ENCODE assay signal across 6 cellular contexts in the genomic region with DNA sequence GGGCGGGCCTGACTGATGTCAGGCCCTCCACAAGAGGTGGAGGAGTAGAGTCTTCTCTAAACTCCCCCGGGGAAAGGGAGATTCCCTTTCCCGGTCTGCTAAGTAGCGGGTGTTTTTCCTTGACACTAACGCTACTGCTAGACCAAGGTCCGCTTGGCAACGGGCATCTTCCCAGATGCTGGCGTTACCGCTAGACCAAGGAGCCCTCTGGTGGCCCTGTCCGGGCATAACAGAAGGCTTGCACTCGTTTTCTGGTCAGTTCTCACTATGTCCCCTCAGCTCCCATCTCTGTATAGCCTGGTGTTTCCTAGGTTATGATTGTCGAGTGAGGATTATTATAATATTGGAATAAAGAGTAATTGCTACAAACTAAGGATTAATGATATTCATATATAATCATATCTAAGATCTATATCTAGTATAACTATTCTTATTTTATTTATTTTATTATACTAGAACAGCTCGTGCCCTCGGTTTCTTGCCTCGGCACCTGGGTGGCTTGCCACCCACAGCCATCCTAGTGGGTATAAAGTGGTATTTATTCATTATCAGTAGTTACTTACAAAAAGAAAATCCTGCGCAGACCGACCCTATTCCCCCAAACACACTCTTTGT. TPM values are rescaled to one million over a fixed set of nuclear protein-coding genes. Genes with fewer than 3 reads are reported as not detected.
DNase-seq lines count a peak whose midpoint lies in the region; ATAC-seq and TF ChIP-seq lines count a peak whose summit lies in the region.
"Not testable (repeated sequence)": the region's sequence is repeated elsewhere in the genome, so short reads cannot be mapped to it uniquely, and the experiment has no call there.

No MANE protein-coding gene starts in this region.

- H4K8ac ChIP-seq in trophoblast cell (ENCODE audit: low read depth, low read length) = not testable (repeated sequence)

- H3K9ac ChIP-seq in trophoblast cell (ENCODE audit: low read length) = not testable (repeated sequence)

- not testable (repeated sequence) for H3K79me1 ChIP-seq in trophoblast cell (ENCODE audit: low read length)

- not testable (repeated sequence) for H3K4ac ChIP-seq in trophoblast cell (ENCODE audit: low read depth, low read length)

- ATAC-seq in Panc1; Right ventricle myocardium superior (ENCODE audit: poor library complexity): not testable (repeated sequence)

- not testable (repeated sequence) for H3K79me2 ChIP-seq in trophoblast cell (ENCODE audit: control insufficient read depth, insufficient read depth, low read length, poor library complexity)

- CTCF ChIA-PET in Panc1 (lab: Charles Lee) = interaction anchor here (0.6 to 0.8 kb wide), 3 partner anchors 13 to 43 kb away, joined by 3 to 9 read pairs (median 3); no protein-coding TSS in a partner anchor

- H3K14ac ChIP-seq in trophoblast cell (ENCODE audit: low read length) = not testable (repeated sequence)

- not testable (repeated sequence) for H3K4me3 ChIP-seq in BE2C (ENCODE audit: low read depth, low read length); Panc1 (ENCODE audit: low read depth in 2 of 2, low read length in 2 of 2); trophoblast cell (ENCODE audit: low read depth, low read length)

- WGBS in trophoblast cell (ENCODE audit: extremely low coverage, insufficient coverage, insufficient read length) = no CpG with 5 or more reads among the region's 17 CpGs

- not testable (repeated sequence) for H2BK12ac ChIP-seq in trophoblast cell (ENCODE audit: low read length)

- not testable (repeated sequence) for H2AK5ac ChIP-seq in trophoblast cell (ENCODE audit: low read length)

- peak; percentile 71 for TF ChIP-seq CTCF in BE2C (IDR thresholded peaks at IDR 0.05; ENCODE audit: low read depth, low read length)
- peak; percentile 90 for TF ChIP-seq CTCF in Panc1 (IDR thresholded peaks at IDR 0.05)

- not testable (repeated sequence) for H2BK120ac ChIP-seq in trophoblast cell (ENCODE audit: insufficient read depth, low read length, poor library complexity)

- peak; percentile 79 for DNase-seq in BE2C
- DNase-seq in HUDEP-2 (lab: John Stamatoyannopoulos, UW; ENCODE audit: unreplicated experiment in 76 of 76) = peak in 45 of 76 experiments; percentile 4 to 60 (median 27)
- peak; percentile 47 for DNase-seq in Panc1 (ENCODE audit: low read depth, low spot score)
- DNase-seq in amniotic epithelial cell (ENCODE audit: low read depth) = peak; percentile 70
- DNase-seq in Right ventricle myocardium superior = peak; percentile 79
- DNase-seq in trophoblast cell = peak; percentile 70 to 78

- not testable (repeated sequence) for H3K4me1 ChIP-seq in BE2C; Panc1 (ENCODE audit: control insufficient read depth, insufficient read depth, low read length); trophoblast cell (ENCODE audit: control insufficient read depth in 1 of 2, insufficient read depth in 2 of 2, low read length in 2 of 2)

- in situ Hi-C loops in Panc1 (cut with HindIII; ENCODE audit: low pct_unique_long_range_greater_than_20kb, low sequenced_read_pairs) = not testable (repeated sequence)

- H2AFZ ChIP-seq in trophoblast cell (ENCODE audit: insufficient read depth, low read length, poor library complexity) = not testable (repeated sequence)

- H3K27ac ChIP-seq in Panc1 (ENCODE audit: low read length); trophoblast cell (ENCODE audit: low read depth, low read length): not testable (repeated sequence)

- not testable (repeated sequence) for H4K12ac ChIP-seq in trophoblast cell (ENCODE audit: low read depth, low read length)

- H3K4me2 ChIP-seq in trophoblast cell (ENCODE audit: low read length) = not testable (repeated sequence)

- H3K36me3 ChIP-seq in BE2C (peaks cover 89% of the 10 kb centered on the region), Panc1 (ENCODE audit: control insufficient read depth, insufficient read depth, low read length) (peaks cover 22% of the 10 kb centered on the region), trophoblast cell (ENCODE audit: control insufficient read depth in 1 of 2, insufficient read depth in 2 of 2, low read length in 2 of 2) (peaks cover 72 to 79% of the 10 kb centered on the region in 2 experiments)

- not testable (repeated sequence) for H3K27me3 ChIP-seq in BE2C; Panc1 (ENCODE audit: control insufficient read depth, insufficient read depth, low read length); trophoblast cell (ENCODE audit: insufficient read depth, low read length)

- H2BK5ac ChIP-seq in trophoblast cell (ENCODE audit: low read depth, low read length, poor library complexity) = not testable (repeated sequence)

- H3K18ac ChIP-seq in trophoblast cell (ENCODE audit: low read length) = not testable (repeated sequence)

- H3K9me3 ChIP-seq in BE2C; Panc1 (ENCODE audit: control insufficient read depth, insufficient read depth, low read depth, low read length); trophoblast cell (ENCODE audit: insufficient read depth, low read depth, low read length): not testable (repeated sequence)

- not testable (repeated sequence) for H3K23ac ChIP-seq in trophoblast cell (ENCODE audit: low read length)

- BruUV-seq in Panc1 (replicated peaks; lab: Mats Ljungman, UMichigan) = not testable (repeated sequence)

- not testable (repeated sequence) for H4K91ac ChIP-seq in trophoblast cell (ENCODE audit: low read depth, low read length)

- intact Hi-C loops in Panc1 (cut with micrococcal nuclease; ENCODE audit: unreplicated experiment); Right ventricle myocardium superior (cut with DNase I): not testable (repeated sequence)

- POLR2A ChIA-PET in Panc1 (lab: Charles Lee) = not testable (repeated sequence)

RNA-seq across cellular contexts. Expression of a gene that starts 6.9 kb away (rescaled TPM):
- polyA plus RNA-seq in BE2C (2012; ENCODE audit: insufficient read depth, insufficient read length, low read depth) = 516 TPM
- total RNA-seq in Panc1 (2021; ENCODE audit: unreplicated experiment) (179 TPM), Right ventricle myocardium superior (31.5 TPM)
- 225 TPM for polyA plus RNA-seq in Panc1 (2012; ENCODE audit: insufficient read length)
- polyA plus RNA-seq in trophoblast cell (2013) = 126 and 130 TPM in 2 replicates

RNA-seq across cellular contexts. Expression of a gene that starts 7.2 kb away (rescaled TPM):
- 483 TPM for polyA plus RNA-seq in BE2C (2012; ENCODE audit: insufficient read depth, insufficient read length, low read depth)
- 147 TPM for total RNA-seq in Panc1 (2021; ENCODE audit: unreplicated experiment)
- polyA plus RNA-seq in Panc1 (2012; ENCODE audit: insufficient read length) = 442 TPM
- total RNA-seq in Right ventricle myocardium superior = 97.7 TPM
- polyA plus RNA-seq in trophoblast cell (2013) = 102 and 109 TPM in 2 replicates

RNA-seq across cellular contexts. Expression of a gene that starts 23.0 kb away (rescaled TPM):
- polyA plus RNA-seq in BE2C (2012; ENCODE audit: insufficient read depth, insufficient read length, low read depth) = 22.4 TPM
- total RNA-seq in Panc1 (2021; ENCODE audit: unreplicated experiment) (15.0 TPM), Right ventricle myocardium superior (3.0 TPM)
- 13.8 TPM for polyA plus RNA-seq in Panc1 (2012; ENCODE audit: insufficient read length)
- polyA plus RNA-seq in trophoblast cell (2013) = 3.7 and 4.0 TPM in 2 replicates

RNA-seq across cellular contexts. Expression of a gene that starts 23.1 kb away (rescaled TPM):
- polyA plus RNA-seq in BE2C (2012; ENCODE audit: insufficient read depth, insufficient read length, low read depth) = 133 TPM
- total RNA-seq in Panc1 (2021; ENCODE audit: unreplicated experiment) (57.0 TPM), Right ventricle myocardium superior (19.9 TPM)
- polyA plus RNA-seq in Panc1 (2012; ENCODE audit: insufficient read length) = 44.8 TPM
- polyA plus RNA-seq in trophoblast cell (2013) = 61.2 and 66.0 TPM in 2 replicates

RNA-seq across cellular contexts. Expression of a gene that starts 41.1 kb away (rescaled TPM):
- 38.0 TPM for polyA plus RNA-seq in BE2C (2012; ENCODE audit: insufficient read depth, insufficient read length, low read depth)
- total RNA-seq in Panc1 (2021; ENCODE audit: unreplicated experiment) (266 TPM), Right ventricle myocardium superior (40.6 TPM)
- 692 TPM for polyA plus RNA-seq in Panc1 (2012; ENCODE audit: insufficient read length)
- polyA plus RNA-seq in trophoblast cell (2013) = 131 TPM in 2 replicates

Comparison
In these comparisons a context has a peak if more than half of its experiments do, and no peak if none do; other contexts are left out.
1. DNase-seq: peak in every context shown above with its lines; median percentile 79 in BE2C; 79 in Right ventricle myocardium superior; 74 in trophoblast cell; 70 in amniotic epithelial cell; 47 in Panc1; 27 in HUDEP-2.